In the genomic region with DNA sequence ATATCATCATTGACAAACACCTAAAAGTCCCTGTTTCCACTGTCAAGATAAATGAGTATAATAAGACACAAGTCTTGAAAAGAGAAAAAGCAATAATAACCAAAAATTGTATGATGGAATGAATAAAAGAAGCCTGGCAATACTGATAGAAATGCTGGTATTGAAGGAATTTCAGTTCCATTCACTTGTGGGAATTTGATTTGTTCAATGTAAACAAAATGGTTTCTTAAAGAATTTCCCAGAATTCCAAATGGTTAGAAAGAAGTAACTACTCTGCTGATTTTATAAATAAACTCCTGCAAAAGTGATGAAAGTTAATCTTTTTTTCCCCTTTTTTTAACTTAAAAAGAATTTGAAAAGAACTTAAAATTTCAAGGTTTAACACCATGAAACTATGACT, we compare ENCODE assay signal across 15 cellular contexts.
DNase-seq lines count a peak whose midpoint lies in the region; ATAC-seq and TF ChIP-seq lines count a peak whose summit lies in the region.
"Had no signal": no experiment of that assay in that cellular context is flagged by ENCODE, and none has a peak within 500 bp of the region (broad histone marks: within the 10 kb centered on the region; RNA-seq: fewer than 3 reads in every experiment).

No MANE protein-coding gene starts in this region.

- no peak overlapping the region for H3K9ac ChIP-seq in adipocyte (ENCODE audit: low read length)

- H3K4me1 Mint-ChIP-seq in chondrocyte (ENCODE audit: low read depth) (peaks cover 38% of the 10 kb centered on the region), osteocyte (ENCODE audit: unreplicated experiment) (peaks cover 36% of the 10 kb centered on the region), CD14-positive monocyte (no peaks in the 10 kb centered on the region)
- H3K4me1 Mint-ChIP-seq: CD4-positive, alpha-beta memory T cell; GM23338 had no signal

- H3K4me3 Mint-ChIP-seq in chondrocyte (ENCODE audit: unreplicated experiment), result no peak overlapping the region
- no peak overlapping the region for H3K4me3 Mint-ChIP-seq in osteocyte (ENCODE audit: unreplicated experiment)
- no peak overlapping the region for H3K4me3 Mint-ChIP-seq in CD14-positive monocyte
- H3K4me3 Mint-ChIP-seq: CD4-positive, alpha-beta memory T cell; GM23338; IgD-negative memory B cell had no signal

- H3K9me3 ChIP-seq in adipocyte (ENCODE audit: control insufficient read depth, low read length), result no peaks in the 10 kb centered on the region
- H3K9me3 ChIP-seq: A549 had no signal

- H3K27me3 Mint-ChIP-seq in chondrocyte (ENCODE audit: low read depth), result no peaks in the 10 kb centered on the region
- no peaks in the 10 kb centered on the region for H3K27me3 Mint-ChIP-seq in osteocyte (ENCODE audit: unreplicated experiment)
- H3K27me3 Mint-ChIP-seq in CD14-positive monocyte (ENCODE audit: low read depth in 3 of 3), result peaks cover 0 to 2% (median 0%) of the 10 kb centered on the region in 3 donors
- H3K27me3 Mint-ChIP-seq: CD4-positive, alpha-beta memory T cell; IgD-negative memory B cell had no signal

- intact Hi-C loops in CD14-positive monocyte (cut with micrococcal nuclease), result no loop called here

- no peak for ATAC-seq in GM18867 (IDR thresholded peaks at IDR 0.05; ENCODE audit: unreplicated experiment)
- ATAC-seq: A549, GM23338, HCT116 had no signal

- H3K27ac Mint-ChIP-seq in chondrocyte (ENCODE audit: unreplicated experiment) (peak overlapping the region; percentile 39), osteocyte (ENCODE audit: unreplicated experiment) (peak overlapping the region; percentile 63), CD14-positive monocyte (no peak overlapping the region)
- H3K27ac Mint-ChIP-seq: GM23338, IgD-negative memory B cell had no signal

- no peak for TF ChIP-seq CTCF in chondrocyte (IDR thresholded peaks at IDR 0.05)
- TF ChIP-seq CTCF in osteocyte (IDR thresholded peaks at IDR 0.05), result no peak
- no peak for TF ChIP-seq CTCF in CD14-positive monocyte (IDR thresholded peaks at IDR 0.05)

- H3K27me3 ChIP-seq in adipocyte (replicated peaks; ENCODE audit: control insufficient read depth, insufficient read depth, low read length), result no peaks in the 10 kb centered on the region

- DNase-seq in EH (ENCODE audit: low read depth), result peak; percentile 0
- peak; percentile 45 for DNase-seq in adipocyte (ENCODE audit: low read depth)
- no peak for DNase-seq in chondrocyte (ENCODE audit: low spot score)
- DNase-seq in osteocyte (ENCODE audit: extremely low spot score, unreplicated experiment), result no peak
- no peak for DNase-seq in activated effector memory CD4-positive, alpha-beta T cell treated with Interleukin-2 at 50 U/mL for 16 hours
- DNase-seq in CD14-positive monocyte (ENCODE audit: low spot score), result no peak
- DNase-seq: AML-193; CD4-positive, alpha-beta memory T cell; DMS79 treated with DMSO at 0.1 percent for 48 hours; EL had no signal

- H3K36me3 Mint-ChIP-seq in chondrocyte (ENCODE audit: low read depth) (no peaks in the 10 kb centered on the region), osteocyte (ENCODE audit: unreplicated experiment) (no peaks in the 10 kb centered on the region), CD14-positive monocyte (no peaks in the 10 kb centered on the region)
- H3K36me3 Mint-ChIP-seq: CD4-positive, alpha-beta memory T cell; IgD-negative memory B cell had no signal

- no peaks in the 10 kb centered on the region for H3K36me3 ChIP-seq in adipocyte (ENCODE audit: control insufficient read depth, insufficient read depth, low read length, severe bottlenecking)

- H3K9me3 Mint-ChIP-seq in chondrocyte (ENCODE audit: low read depth) (no peaks in the 10 kb centered on the region), osteocyte (ENCODE audit: unreplicated experiment) (no peaks in the 10 kb centered on the region), CD14-positive monocyte (peaks cover 0 to 3% (median 0%) of the 10 kb centered on the region in 7 donors)
- H3K9me3 Mint-ChIP-seq: GM23338, IgD-negative memory B cell had no signal

- H3K4me3 ChIP-seq in adipocyte (ENCODE audit: low read length), result no peak overlapping the region
- H3K4me3 ChIP-seq: A549, GM23338 had no signal

- H3K4me1 ChIP-seq in adipocyte (ENCODE audit: control insufficient read depth, insufficient read depth, low read length), result peaks cover 9% of the 10 kb centered on the region
- H3K4me1 ChIP-seq: A549 had no signal

Comparison
In these comparisons a context has a peak if more than half of its experiments do, and no peak if none do; other contexts are left out.
1. DNase-seq: peak in EH (single experiment) and adipocyte (single experiment); none in chondrocyte (single experiment), osteocyte (single experiment), activated effector memory CD4-positive, alpha-beta T cell treated with Interleukin-2 at 50 U/mL for 16 hours (single experiment) and CD14-positive monocyte (single experiment).
2. H3K27ac Mint-ChIP-seq: peak in chondrocyte (single experiment) and osteocyte (single experiment); none in CD14-positive monocyte (0 of 7).